In genomic region chr1:212928323-212929281, GRCh38 we compare ENCODE assay signal across 11 cellular contexts. TPM values are rescaled to one million over a fixed set of nuclear protein-coding genes. Genes with fewer than 3 reads are reported as not detected.
DNase-seq lines count a peak whose midpoint lies in the region; ATAC-seq and TF ChIP-seq lines count a peak whose summit lies in the region.
"Had no signal": no experiment of that assay in that cellular context is flagged by ENCODE, and none has a peak within 500 bp of the region (broad histone marks: within the 10 kb centered on the region; RNA-seq: fewer than 3 reads in every experiment).

No MANE protein-coding gene starts in this region.

- peaks cover 28% of the 10 kb centered on the region for H3K4me1 Mint-ChIP-seq in glutamatergic neuron (ENCODE audit: low read depth, unreplicated experiment)
- H3K4me1 Mint-ChIP-seq in CD8-positive, alpha-beta memory T cell: no peaks in the 10 kb centered on the region

- POLR2A ChIA-PET in CD8-positive, alpha-beta memory T cell (lab: Charles Lee): no interaction called here

- no peak overlapping the region for H3K4me3 Mint-ChIP-seq in glutamatergic neuron (ENCODE audit: unreplicated experiment)
- H3K4me3 Mint-ChIP-seq in CD8-positive, alpha-beta memory T cell: no peak overlapping the region
- H3K4me3 Mint-ChIP-seq: CD8-positive, alpha-beta T cell had no signal

- no peak for TF ChIP-seq CTCF in glutamatergic neuron (IDR thresholded peaks at IDR 0.05; ENCODE audit: partially characterized antibody, unreplicated experiment)
- TF ChIP-seq CTCF in gastrocnemius medialis (IDR thresholded peaks at IDR 0.05 in 4 of 5, conservative IDR thresholded peaks at IDR 0.05 in 1 of 5): no peak

- H3K36me3 Mint-ChIP-seq in glutamatergic neuron (ENCODE audit: unreplicated experiment): no peaks in the 10 kb centered on the region
- no peaks in the 10 kb centered on the region for H3K36me3 Mint-ChIP-seq in CD8-positive, alpha-beta memory T cell
- H3K36me3 Mint-ChIP-seq: CD8-positive, alpha-beta T cell had no signal

- H3K4me3 ChIP-seq in CD8-positive, alpha-beta memory T cell (ENCODE audit: low read length): no peak overlapping the region
- H3K4me3 ChIP-seq in gastrocnemius medialis: no peak overlapping the region
- H3K4me3 ChIP-seq: pancreas had no signal

- CTCF ChIA-PET in CD8-positive, alpha-beta memory T cell (lab: Charles Lee): interaction anchor here (1.4 kb wide), 1 partner anchor 11 kb away, joined by 3 read pairs; no protein-coding TSS in a partner anchor

- no peaks in the 10 kb centered on the region for H3K36me3 ChIP-seq in CD8-positive, alpha-beta memory T cell (ENCODE audit: insufficient read depth, low read length)
- H3K36me3 ChIP-seq in gastrocnemius medialis: no peaks in the 10 kb centered on the region
- H3K36me3 ChIP-seq: pancreas had no signal

- DNase-seq in GF-D8 (lab: John Stamatoyannopoulos, UW): peak; percentile 37
- DNase-seq in glutamatergic neuron: peak; percentile 58
- DNase-seq in DMS114 treated with DMSO at 0.1 percent for 48 hours (lab: John Stamatoyannopoulos, UW; ENCODE audit: unreplicated experiment): no peak
- no peak for DNase-seq in CD8-positive, alpha-beta memory T cell
- no peak for DNase-seq in SIG-M5 treated with dmso at 0.1 percent for 504 hours (lab: John Stamatoyannopoulos, UW; ENCODE audit: unreplicated experiment)
- no peak for DNase-seq in gastrocnemius medialis
- DNase-seq: CD8-positive, alpha-beta T cell; NCI-H2029; pancreas had no signal

- peak; percentile 60 for ATAC-seq in GM21576 (IDR thresholded peaks at IDR 0.05; ENCODE audit: unreplicated experiment)
- ATAC-seq in HG03520 (IDR thresholded peaks at IDR 0.05; ENCODE audit: unreplicated experiment): peak; percentile 49
- ATAC-seq in gastrocnemius medialis: no peak
- ATAC-seq: CD8-positive, alpha-beta T cell; pancreas had no signal

- peaks cover 8% of the 10 kb centered on the region for H3K9me3 Mint-ChIP-seq in glutamatergic neuron (ENCODE audit: unreplicated experiment)
- H3K9me3 Mint-ChIP-seq in CD8-positive, alpha-beta memory T cell: peaks cover 0 to 3% (median 0%) of the 10 kb centered on the region in 5 donors
- H3K9me3 Mint-ChIP-seq: CD8-positive, alpha-beta T cell had no signal

- TF ChIP-seq POLR2A in gastrocnemius medialis (IDR thresholded peaks at IDR 0.05): no peak

- intact Hi-C loops in gastrocnemius medialis (cut with DNase I; ENCODE audit: low total_unique reads): no loop called here

- no peaks in the 10 kb centered on the region for H3K4me1 ChIP-seq in CD8-positive, alpha-beta memory T cell (ENCODE audit: insufficient read depth, low read length)
- H3K4me1 ChIP-seq in gastrocnemius medialis: no peaks in the 10 kb centered on the region
- H3K4me1 ChIP-seq: pancreas had no signal

- H3K27ac ChIP-seq in CD8-positive, alpha-beta memory T cell (ENCODE audit: low read depth, low read length): no peak overlapping the region
- no peak overlapping the region for H3K27ac ChIP-seq in gastrocnemius medialis
- H3K27ac ChIP-seq: pancreas had no signal

- H3K27me3 ChIP-seq in CD8-positive, alpha-beta memory T cell (ENCODE audit: insufficient read depth, low read length, poor library complexity, severe bottlenecking): no peaks in the 10 kb centered on the region
- H3K27me3 ChIP-seq in gastrocnemius medialis: no peaks in the 10 kb centered on the region
- H3K27me3 ChIP-seq: pancreas had no signal

- in situ Hi-C loops in gastrocnemius medialis (cut with MboI; ENCODE audit: low sequenced_read_pairs in 4 of 4): no loop called here

- peak overlapping the region; percentile 86 for H3K27ac Mint-ChIP-seq in glutamatergic neuron (ENCODE audit: unreplicated experiment)
- H3K27ac Mint-ChIP-seq in CD8-positive, alpha-beta memory T cell: no peak overlapping the region
- H3K27ac Mint-ChIP-seq: CD8-positive, alpha-beta T cell had no signal

- no peaks in the 10 kb centered on the region for H3K9me3 ChIP-seq in CD8-positive, alpha-beta memory T cell (ENCODE audit: low read length)
- no peaks in the 10 kb centered on the region for H3K9me3 ChIP-seq in gastrocnemius medialis
- H3K9me3 ChIP-seq: pancreas had no signal

- peaks cover 6% of the 10 kb centered on the region for H3K27me3 Mint-ChIP-seq in glutamatergic neuron (ENCODE audit: unreplicated experiment)
- peaks cover 6 to 9% of the 10 kb centered on the region in 2 donors for H3K27me3 Mint-ChIP-seq in CD8-positive, alpha-beta memory T cell

RNA-seq across cellular contexts. Expression of gene VASH2, which starts 21.7 kb away (rescaled TPM):
- total RNA-seq in glutamatergic neuron (ENCODE audit: unreplicated experiment) (59.8 TPM), gastrocnemius medialis (1 to 10 TPM in 1 of 4 donors, not detected in 3; 1.5 TPM)
- total RNA-seq in CD8-positive, alpha-beta memory T cell: under 1 TPM; 0.07 to 0.18 TPM
- not detected for polyA plus RNA-seq in CD8-positive, alpha-beta memory T cell
- total RNA-seq: CD8-positive, alpha-beta T cell had no signal

Comparison
In these comparisons a context has a peak if more than half of its experiments do, and no peak if none do; other contexts are left out.
1. DNase-seq: peak in GF-D8 (single experiment) and glutamatergic neuron (single experiment); none in DMS114 treated with DMSO at 0.1 percent for 48 hours (single experiment), CD8-positive, alpha-beta memory T cell (0 of 5), SIG-M5 treated with dmso at 0.1 percent for 504 hours (single experiment) and gastrocnemius medialis (0 of 2).
2. ATAC-seq: peak in GM21576 (single experiment) and HG03520 (single experiment); none in gastrocnemius medialis (0 of 2).
3. RNA of gene VASH2, which starts 21.7 kb away (total RNA-seq): 59.8 TPM in glutamatergic neuron (single experiment); 0.07 to 0.18 TPM in CD8-positive, alpha-beta memory T cell and 1.5 TPM in gastrocnemius medialis; every median in the first group is over 10 times any median in the second.